In genomic region chr5:6468104-6468503, GRCh38 we compare ENCODE assay signal across 20 cellular contexts. TPM values are rescaled to one million over a fixed set of nuclear protein-coding genes. Genes with fewer than 3 reads are reported as not detected.
A peak's percentile ranks its signal among the peaks of the same experiment; 100 is the strongest.
DNase-seq lines count a peak whose midpoint lies in the region; ATAC-seq and TF ChIP-seq lines count a peak whose summit lies in the region.
"Had no signal": no experiment of that assay in that cellular context is flagged by ENCODE, and none has a peak within 500 bp of the region (broad histone marks: within the 10 kb centered on the region; RNA-seq: fewer than 3 reads in every experiment).

No MANE protein-coding gene starts in this region.

- TF ChIP-seq CTCF in BE2C (IDR thresholded peaks at IDR 0.05; ENCODE audit: low read depth, low read length) (no peak), H9 (conservative IDR thresholded peaks at IDR 0.05) (no peak), WTC11 (IDR thresholded peaks at IDR 0.05) (no peak), omental fat pad (IDR thresholded peaks at IDR 0.05) (no peak)

- H4K20me1 ChIP-seq in H9 (ENCODE audit: control insufficient read depth, insufficient read depth, insufficient read length), result no peaks in the 10 kb centered on the region

- no peak overlapping the region for H3K4ac ChIP-seq in H9 (ENCODE audit: low read depth, low read length)

- H2BK12ac ChIP-seq in H9 (ENCODE audit: insufficient read length, low read depth, low read length), result no peak overlapping the region

- no peak overlapping the region for H3K4me3 ChIP-seq in BE2C (ENCODE audit: low read depth, low read length)
- H3K4me3 ChIP-seq: BLaER1 treated with 17β-estradiol and CSF1 and Interleukin-3, amounts not matched to agents 10 nM and 100 nM; K562 had no signal

- H3K9me3 ChIP-seq in BE2C, result no peaks in the 10 kb centered on the region
- H3K9me3 ChIP-seq in H9 (ENCODE audit: control insufficient read depth, low read depth, low read length), result no peaks in the 10 kb centered on the region

- H3K36me3 Mint-ChIP-seq in H9 (ENCODE audit: insufficient read depth in 1 of 3, low read depth in 3 of 3) (peaks cover 0 to 7% (median 2%) of the 10 kb centered on the region in 3 experiments; a peak in 1 of 7 replicates), WTC11 (no peaks in the 10 kb centered on the region)
- H3K36me3 Mint-ChIP-seq: CD8-positive, alpha-beta T cell had no signal

- no peak overlapping the region for H3K27ac ChIP-seq in H9 (ENCODE audit: insufficient read length, low read depth, low read length)
- H3K27ac ChIP-seq: BLaER1 treated with 17β-estradiol and CSF1 and Interleukin-3, amounts not matched to agents 10 nM and 100 nM had no signal

- DNase-seq in BE2C (peak; percentile 36), H9 (no peak), WTC11 (ENCODE audit: low spot score) (no peak), mesenteric fat pad (ENCODE audit: low spot score) (peak; percentile 81), AG08395 (ENCODE audit: low spot score) (no peak), omental fat pad (ENCODE audit: low spot score) (no peak)
- DNase-seq: CD8-positive, alpha-beta T cell; NCI-H1105 treated with DMSO at 0.1 percent for 48 hours; NCI-H1694; NCI-H2081 treated with DMSO at 0.1 percent for 48 hours; NCI-H2227 treated with DMSO at 0.1 percent for 48 hours; NCI-H510A treated with DMSO at 0.1 percent for 48 hours; NCI-H774; OCI-M1; SHP77 treated with DMSO at 0.1 percent for 48 hours had no signal

- H3K27ac Mint-ChIP-seq in H9 (no peak overlapping the region; a peak in 1 of 7 replicates), WTC11 (no peak overlapping the region)
- H3K27ac Mint-ChIP-seq: CD8-positive, alpha-beta T cell had no signal

- no peak overlapping the region for H4K5ac ChIP-seq in H9 (ENCODE audit: insufficient read length, low read depth, low read length)

- no peaks in the 10 kb centered on the region for H3K23me2 ChIP-seq in H9 (ENCODE audit: insufficient read length, low read depth, low read length, poor library complexity, severe bottlenecking)

- H3K9ac ChIP-seq in H9 (ENCODE audit: extremely low read depth, insufficient read length, low read length), result no peak overlapping the region
- H3K9ac ChIP-seq: BLaER1 treated with 17β-estradiol and CSF1 and Interleukin-3, amounts not matched to agents 10 nM and 100 nM had no signal

- H3T11ph ChIP-seq in H9 (ENCODE audit: low read length), result no peak overlapping the region

- no peak overlapping the region for H3K4me2 ChIP-seq in H9 (ENCODE audit: insufficient read depth, insufficient read length, low read length)
- H3K4me2 ChIP-seq: BLaER1 treated with 17β-estradiol and CSF1 and Interleukin-3, amounts not matched to agents 10 nM and 100 nM had no signal

- H3K4me1 ChIP-seq in BE2C, result peaks cover 4% of the 10 kb centered on the region; the same call in 1 of the 2 replicates
- no peaks in the 10 kb centered on the region; the same call in 1 of the 2 replicates for H3K4me1 ChIP-seq in H9 (ENCODE audit: insufficient read depth, low read length)

- peak; percentile 74 for ATAC-seq in WTC11
- no peak for ATAC-seq in GM19328 (IDR thresholded peaks at IDR 0.05; ENCODE audit: unreplicated experiment)
- ATAC-seq in HG02763 (IDR thresholded peaks at IDR 0.05; ENCODE audit: unreplicated experiment), result no peak
- ATAC-seq in omental fat pad (ENCODE audit: low FRiP score), result no peak
- ATAC-seq: CD8-positive, alpha-beta T cell; HCT116; K562 had no signal

- CTCF ChIA-PET in WTC11 (lab: Charles Lee), result interaction anchor here (1.2 kb wide), 1 partner anchor 33 kb away, joined by 3 read pairs; no protein-coding TSS in a partner anchor

- no peak overlapping the region for H4K91ac ChIP-seq in H9 (ENCODE audit: insufficient read length, low read depth, low read length)

- no peaks in the 10 kb centered on the region for H3K27me3 ChIP-seq in BE2C
- H3K27me3 ChIP-seq in H9 (ENCODE audit: insufficient read depth, low read length), result no peaks in the 10 kb centered on the region

- no peak overlapping the region for H2AK5ac ChIP-seq in H9 (ENCODE audit: insufficient read length, low read length)

- H3K27me3 Mint-ChIP-seq in H9 (ENCODE audit: low read depth) (peaks cover 21% of the 10 kb centered on the region), WTC11 (ENCODE audit: low read depth) (peaks cover 7% of the 10 kb centered on the region)

- no peaks in the 10 kb centered on the region; the same call in none of the 2 replicates for H3K36me3 ChIP-seq in BE2C
- H3K36me3 ChIP-seq: BLaER1 treated with 17β-estradiol and CSF1 and Interleukin-3, amounts not matched to agents 10 nM and 100 nM had no signal

- H3K4me3 Mint-ChIP-seq in H9 (peak overlapping the region in 1 of 2 experiments; percentile 6; a peak in 2 of 5 replicates), WTC11 (no peak overlapping the region)
- H3K4me3 Mint-ChIP-seq: CD8-positive, alpha-beta T cell had no signal

- H3K9me3 Mint-ChIP-seq in H9, result no peaks in the 10 kb centered on the region; a peak in 2 of 5 replicates
- peaks cover 16% of the 10 kb centered on the region for H3K9me3 Mint-ChIP-seq in WTC11

- H3K23ac ChIP-seq in H9 (ENCODE audit: insufficient read length, low read depth, low read length), result no peak overlapping the region

- no peaks in the 10 kb centered on the region for H3K79me1 ChIP-seq in H9 (ENCODE audit: insufficient read depth, low read depth, low read length, poor library complexity, severe bottlenecking)

- H3K18ac ChIP-seq in H9 (ENCODE audit: insufficient read length, low read depth, low read length), result no peak overlapping the region

- no peak overlapping the region for H2BK20ac ChIP-seq in H9 (ENCODE audit: low read depth, low read length, poor library complexity, severe bottlenecking)

- POLR2A ChIA-PET in WTC11 (lab: Charles Lee), result interaction anchor here (1.2 kb wide), 1 partner anchor 8 kb away, joined by 7 read pairs; no protein-coding TSS in a partner anchor

- H3K56ac ChIP-seq in H9 (ENCODE audit: insufficient read length, low read depth, low read length), result no peak overlapping the region

- H3K79me2 ChIP-seq in H9 (ENCODE audit: insufficient read depth, low read length), result no peaks in the 10 kb centered on the region

- H2BK120ac ChIP-seq in H9 (ENCODE audit: low read depth, low read length, poor library complexity, severe bottlenecking), result no peak overlapping the region

- no CpG with 5 or more reads among the region's 11 CpGs for WGBS in H9 (ENCODE audit: extremely low coverage, insufficient read length, low lambda C conversion rate)

- peaks cover 21 to 28% of the 10 kb centered on the region in 2 experiments for H3K4me1 Mint-ChIP-seq in H9
- H3K4me1 Mint-ChIP-seq in WTC11, result peaks cover 26% of the 10 kb centered on the region

- H2BK15ac ChIP-seq in H9 (ENCODE audit: low read depth, low read length), result no peak overlapping the region

- no peak overlapping the region for H2AFZ ChIP-seq in H9 (ENCODE audit: low read length)

- H4K8ac ChIP-seq in H9 (replicated peaks; ENCODE audit: insufficient read length, low read depth, low read length), result no peak overlapping the region

- H3K14ac ChIP-seq in H9 (ENCODE audit: insufficient read depth, low read length), result 0 out of 2 replicates have a peak overlapping the region, but pooled peaks have one; percentile 8

- H2BK5ac ChIP-seq in H9 (ENCODE audit: insufficient read length, low read length), result no peak overlapping the region

TF ChIP-seq in WTC11, 78 proteins besides CTCF, POLR2A, EP300 and RAD21 (continues in another document):
- TF ChIP-seq PREB (CRISPR knock-in tag; IDR thresholded peaks at IDR 0.05; ENCODE audit: borderline replicate concordance), result no peak
- no peak for TF ChIP-seq SMAD4 (CRISPR knock-in tag; IDR thresholded peaks at IDR 0.05)
- no peak for TF ChIP-seq ZNF317 (CRISPR knock-in tag; IDR thresholded peaks at IDR 0.05; ENCODE audit: borderline replicate concordance, low read depth)
- no peak for TF ChIP-seq ZNF138 (CRISPR knock-in tag; conservative IDR thresholded peaks at IDR 0.05)
- TF ChIP-seq MLX (CRISPR knock-in tag; IDR thresholded peaks at IDR 0.05), result no peak
- TF ChIP-seq ESRRA (CRISPR knock-in tag; IDR thresholded peaks at IDR 0.05; ENCODE audit: borderline replicate concordance), result no peak
- TF ChIP-seq NFYB (CRISPR knock-in tag; conservative IDR thresholded peaks at IDR 0.05; ENCODE audit: low read depth), result no peak

RNA-seq across cellular contexts. Expression of gene UBE2QL1, which starts 19.4 kb away (rescaled TPM):
- polyA plus RNA-seq in BE2C (2012; ENCODE audit: insufficient read depth, insufficient read length, low read depth), result 7.1 TPM
- 0.11 and 0.15 TPM in 2 replicates for total RNA-seq in H9 (2021)
- total RNA-seq in WTC11 (2021), result 0.46 to 0.50 TPM (median 0.46 TPM) in 3 replicates
- 0.61 TPM for total RNA-seq in mesenteric fat pad
- total RNA-seq in omental fat pad, result 1 to 10 TPM in 2 of 4 donors, under 1 TPM in 2; 0.72 to 5.0 (median 2.4) TPM
- total RNA-seq: K562 had no signal
- polyA plus RNA-seq: K562 had no signal

Comparison
In these comparisons a context has a peak if more than half of its experiments do, and no peak if none do; other contexts are left out.
1. DNase-seq: peak in BE2C (single experiment) and mesenteric fat pad (single experiment); none in H9 (single experiment), WTC11 (single experiment), AG08395 (single experiment) and omental fat pad (single experiment).